ENCODE assay signal across 19 cellular contexts in genomic region chr10:60809157-60809556, GRCh38. TPM values are rescaled to one million over a fixed set of nuclear protein-coding genes. Genes with fewer than 3 reads are reported as not detected.
A peak's percentile ranks its signal among the peaks of the same experiment; 100 is the strongest.
DNase-seq lines count a peak whose midpoint lies in the region; ATAC-seq and TF ChIP-seq lines count a peak whose summit lies in the region.
"Had no signal": no experiment of that assay in that cellular context is flagged by ENCODE, and none has a peak within 500 bp of the region (broad histone marks: within the 10 kb centered on the region; RNA-seq: fewer than 3 reads in every experiment).

No MANE protein-coding gene starts in this region.

- intact Hi-C loops in upper lobe of right lung (cut with DNase I): no loop called here

- ATAC-seq in upper lobe of right lung (peak; percentile 69), GM19452 (IDR thresholded peaks at IDR 0.05; ENCODE audit: unreplicated experiment) (no peak)
- ATAC-seq: effector memory CD8-positive, alpha-beta T cell; HCT116 had no signal

- no peak overlapping the region for H3K4me3 ChIP-seq in HL-60 (replicated peaks; ENCODE audit: insufficient read depth, low read length)
- no peak overlapping the region for H3K4me3 ChIP-seq in fibroblast of pulmonary artery (replicated peaks; ENCODE audit: low read depth, low read length)
- no peak overlapping the region for H3K4me3 ChIP-seq in upper lobe of right lung
- H3K4me3 ChIP-seq: skin epidermis had no signal

- no peaks in the 10 kb centered on the region for H3K27me3 ChIP-seq in HL-60 (ENCODE audit: insufficient read depth, poor library complexity, severe bottlenecking)
- no peaks in the 10 kb centered on the region for H3K27me3 ChIP-seq in upper lobe of right lung

- POLR2A ChIA-PET in RWPE1 (lab: Yijun Ruan, JAX; ENCODE audit: low non-redundant PET): no interaction called here

- CTCF ChIA-PET in RWPE1 (lab: Yijun Ruan, JAX): no interaction called here

- no peaks in the 10 kb centered on the region for H3K9me3 ChIP-seq in upper lobe of right lung

- DNase-seq in HL-60 (ENCODE audit: low read depth in 1 of 2, low spot score in 1 of 2) (peak; percentile 48 to 57), RWPE1 (ENCODE audit: low spot score) (peak; percentile 24), fibroblast of pulmonary artery (ENCODE audit: low read depth) (peak; percentile 93), upper lobe of right lung (no peak), NCI-H510A (lab: John Stamatoyannopoulos, UW) (no peak), glomerular visceral epithelial cell (ENCODE audit: extremely low spot score) (no peak)
- DNase-seq in activated CD8-positive, alpha-beta memory T cell treated with anti-CD3 and anti-CD28 coated beads, Interleukin-2, amount 50 U/mL, for 48 hours: no peak
- DNase-seq: activated CD4-positive, alpha-beta memory T cell treated with anti-CD3 and anti-CD28 coated beads, Interleukin-2, amount 10 ng/mL, durations not matched to agents 7 days and 5 days; activated effector memory CD4-positive, alpha-beta T cell treated with Interleukin-2 at 50 U/mL for 16 hours; COR-L47; effector memory CD8-positive, alpha-beta T cell; hypothalamus; NCI-H1417; NCI-H526 treated with DMSO at 0.1 percent for 48 hours; RPMI8226; substantia nigra had no signal

- TF ChIP-seq CTCF in HL-60 (IDR thresholded peaks at IDR 0.05; ENCODE audit: insufficient read depth, low read length) (no peak), RWPE1 (conservative IDR thresholded peaks at IDR 0.05; ENCODE audit: low read depth) (no peak), fibroblast of pulmonary artery (IDR thresholded peaks at IDR 0.05; ENCODE audit: low read length, missing control alignments) (no peak), upper lobe of right lung (IDR thresholded peaks at IDR 0.05) (no peak)

- H3K36me3 ChIP-seq in upper lobe of right lung: no peaks in the 10 kb centered on the region

- peaks cover 20% of the 10 kb centered on the region for H3K4me1 ChIP-seq in upper lobe of right lung

- no peak overlapping the region for H3K27ac ChIP-seq in HL-60 (replicated peaks)
- no peak overlapping the region for H3K27ac ChIP-seq in RWPE1
- no peak overlapping the region for H3K27ac ChIP-seq in upper lobe of right lung

RNA-seq across cellular contexts. Expression of gene CDK1, which starts 30.9 kb away (rescaled TPM):
- 3.4 TPM for total RNA-seq in upper lobe of right lung

Comparison
In these comparisons a context has a peak if more than half of its experiments do, and no peak if none do; other contexts are left out.
1. DNase-seq: peak in HL-60 (2 of 2), RWPE1 (single experiment) and fibroblast of pulmonary artery (single experiment); none in upper lobe of right lung (single experiment), NCI-H510A (single experiment), glomerular visceral epithelial cell (single experiment) and activated CD8-positive, alpha-beta memory T cell treated with anti-CD3 and anti-CD28 coated beads, Interleukin-2, amount 50 U/mL, for 48 hours (single experiment).